ENCODE assay signal across 8 cellular contexts in genomic region chr9:19946446-19947109, GRCh38.
A peak's percentile ranks its signal among the peaks of the same experiment; 100 is the strongest.
DNase-seq lines count a peak whose midpoint lies in the region; ATAC-seq and TF ChIP-seq lines count a peak whose summit lies in the region.

No MANE protein-coding gene starts in this region.

- ATAC-seq in CD4-positive, alpha-beta T cell (ENCODE audit: poor library complexity) = no peak
- peak; percentile 61 for ATAC-seq in GM19395 (IDR thresholded peaks at IDR 0.05; ENCODE audit: unreplicated experiment)

- intact Hi-C loops in CD4-positive, alpha-beta T cell (cut with DNase I, micrococcal nuclease) = no loop called here

- peaks cover 15% of the 10 kb centered on the region for H3K27me3 Mint-ChIP-seq in CD4-positive, alpha-beta T cell

- H3K4me1 Mint-ChIP-seq in CD4-positive, alpha-beta T cell (ENCODE audit: low read depth) = no peaks in the 10 kb centered on the region

- peak; percentile 20 for TF ChIP-seq CTCF in CD4-positive, alpha-beta T cell (IDR thresholded peaks at IDR 0.05)
- peak; percentile 61 for TF ChIP-seq CTCF in fibroblast of villous mesenchyme (IDR thresholded peaks at IDR 0.05; ENCODE audit: insufficient read depth, low read depth, low read length)

- H3K9me3 Mint-ChIP-seq in CD4-positive, alpha-beta T cell = no peaks in the 10 kb centered on the region

- DNase-seq in CD4-positive, alpha-beta T cell = no peak
- peak; percentile 55 for DNase-seq in NCI-H748 (lab: John Stamatoyannopoulos, UW; ENCODE audit: unreplicated experiment)
- DNase-seq in fibroblast of villous mesenchyme (ENCODE audit: low read depth) = peak; percentile 42
- no peak for DNase-seq in foreskin melanocyte
- no peak for DNase-seq in activated gamma-delta T cell (lab: John Stamatoyannopoulos, UW)
- no peak for DNase-seq in NCI-H2196 treated with DMSO at 0.1 percent for 48 hours (lab: John Stamatoyannopoulos, UW; ENCODE audit: unreplicated experiment)
- DNase-seq in activated T-cell treated with anti-CD3 and anti-CD28 coated beads for 4 hours = no peak

- POLR2A ChIA-PET in CD4-positive, alpha-beta T cell (lab: Charles Lee) = interaction anchor here (0.6 kb wide), 1 partner anchor 992 kb away, joined by 4 read pairs; no protein-coding TSS in a partner anchor

- no peaks in the 10 kb centered on the region for H3K36me3 Mint-ChIP-seq in CD4-positive, alpha-beta T cell (ENCODE audit: low read depth)

- no peak overlapping the region for H3K4me3 Mint-ChIP-seq in CD4-positive, alpha-beta T cell

- no peak overlapping the region for H3K27ac ChIP-seq in CD4-positive, alpha-beta T cell (ENCODE audit: low read depth, low read length)

- H3K27ac Mint-ChIP-seq in CD4-positive, alpha-beta T cell = no peak overlapping the region

- H3K4me3 ChIP-seq in fibroblast of villous mesenchyme (ENCODE audit: low read depth, low read length) = no peak overlapping the region

- CTCF ChIA-PET in CD4-positive, alpha-beta T cell (lab: Charles Lee) = no interaction called here

- no peaks in the 10 kb centered on the region for H3K9me3 ChIP-seq in CD4-positive, alpha-beta T cell (ENCODE audit: control insufficient read depth, low read length)

- no peaks in the 10 kb centered on the region for H3K27me3 ChIP-seq in CD4-positive, alpha-beta T cell (ENCODE audit: control insufficient read depth, insufficient read depth, low read length)

Comparison
In these comparisons a context has a peak if more than half of its experiments do, and no peak if none do; other contexts are left out.
1. DNase-seq: peak in NCI-H748 (single experiment) and fibroblast of villous mesenchyme (single experiment); none in CD4-positive, alpha-beta T cell (0 of 10), foreskin melanocyte (single experiment), activated gamma-delta T cell (single experiment), NCI-H2196 treated with DMSO at 0.1 percent for 48 hours (single experiment) and activated T-cell treated with anti-CD3 and anti-CD28 coated beads for 4 hours (single experiment).